In the genomic region with DNA sequence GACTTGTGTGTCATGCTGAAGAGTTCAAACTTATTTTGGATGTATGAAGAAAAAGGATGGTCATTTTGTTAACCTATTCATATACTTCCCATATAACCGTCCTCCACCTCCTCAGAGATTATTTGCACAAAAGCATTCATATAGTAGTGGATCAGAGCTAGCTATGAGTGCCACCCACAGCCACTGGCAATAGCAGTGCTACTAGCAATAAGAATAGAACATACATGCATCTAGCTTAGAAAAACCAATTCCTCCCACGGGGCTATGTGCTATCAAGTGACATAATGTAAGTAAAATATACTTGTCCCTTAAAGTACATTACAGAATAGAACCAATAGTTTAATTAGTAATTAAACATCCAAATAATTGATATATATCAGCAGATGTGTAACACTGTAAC, we compare ENCODE assay signal across 1 cellular context.
TF ChIP-seq lines count a peak whose summit lies in the region.

No MANE protein-coding gene starts in this region.

TF ChIP-seq in IMR-90, 13 proteins besides CTCF, POLR2A, EP300 and RAD21 (continued from another document):
- TF ChIP-seq MXI1 (IDR thresholded peaks at IDR 0.05; ENCODE audit: borderline replicate concordance, low read depth, low read length) = no peak
- TF ChIP-seq CHD1 (IDR thresholded peaks at IDR 0.05; ENCODE audit: low read depth, low read length) = no peak
- TF ChIP-seq, protein P1, sequence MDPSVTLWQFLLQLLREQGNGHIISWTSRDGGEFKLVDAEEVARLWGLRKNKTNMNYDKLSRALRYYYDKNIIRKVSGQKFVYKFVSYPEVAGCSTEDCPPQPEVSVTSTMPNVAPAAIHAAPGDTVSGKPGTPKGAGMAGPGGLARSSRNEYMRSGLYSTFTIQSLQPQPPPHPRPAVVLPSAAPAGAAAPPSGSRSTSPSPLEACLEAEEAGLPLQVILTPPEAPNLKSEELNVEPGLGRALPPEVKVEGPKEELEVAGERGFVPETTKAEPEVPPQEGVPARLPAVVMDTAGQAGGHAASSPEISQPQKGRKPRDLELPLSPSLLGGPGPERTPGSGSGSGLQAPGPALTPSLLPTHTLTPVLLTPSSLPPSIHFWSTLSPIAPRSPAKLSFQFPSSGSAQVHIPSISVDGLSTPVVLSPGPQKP (IDR thresholded peaks at IDR 0.05; ENCODE audit: borderline replicate concordance, low read depth, low read length) = no peak
- no peak for TF ChIP-seq MAZ (IDR thresholded peaks at IDR 0.05; ENCODE audit: borderline replicate concordance, low read depth, low read length)
- no peak for TF ChIP-seq RFX5 (IDR thresholded peaks at IDR 0.05; ENCODE audit: low read depth, low read length)
- no peak for TF ChIP-seq FOS (IDR thresholded peaks at IDR 0.05; ENCODE audit: low read depth, low read length)
- TF ChIP-seq SMC3 (IDR thresholded peaks at IDR 0.05; ENCODE audit: low read depth, low read length) = no peak
- TF ChIP-seq, protein P2, sequence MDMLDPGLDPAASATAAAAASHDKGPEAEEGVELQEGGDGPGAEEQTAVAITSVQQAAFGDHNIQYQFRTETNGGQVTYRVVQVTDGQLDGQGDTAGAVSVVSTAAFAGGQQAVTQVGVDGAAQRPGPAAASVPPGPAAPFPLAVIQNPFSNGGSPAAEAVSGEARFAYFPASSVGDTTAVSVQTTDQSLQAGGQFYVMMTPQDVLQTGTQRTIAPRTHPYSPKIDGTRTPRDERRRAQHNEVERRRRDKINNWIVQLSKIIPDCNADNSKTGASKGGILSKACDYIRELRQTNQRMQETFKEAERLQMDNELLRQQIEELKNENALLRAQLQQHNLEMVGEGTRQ (IDR thresholded peaks at IDR 0.05; ENCODE audit: low read depth, low read length) = no peak
- no peak for TF ChIP-seq MAFK (IDR thresholded peaks at IDR 0.05; ENCODE audit: low read depth, low read length)
